Comparison of ENCODE assay signal across 1 cellular context in genomic region chr1:32309960-32310359, GRCh38.
TF ChIP-seq lines count a peak whose summit lies in the region.

No MANE protein-coding gene starts in this region.

TF ChIP-seq in WTC11, 78 proteins besides CTCF, POLR2A, EP300 and RAD21 (continued from another document):
- TF ChIP-seq CDX4 (CRISPR knock-in tag; IDR thresholded peaks at IDR 0.05; ENCODE audit: borderline replicate concordance): no peak
- TF ChIP-seq ZNF512 (CRISPR knock-in tag; IDR thresholded peaks at IDR 0.05; ENCODE audit: borderline replicate concordance): no peak
- TF ChIP-seq GTF2I (CRISPR knock-in tag; conservative IDR thresholded peaks at IDR 0.05): no peak
- no peak for TF ChIP-seq ELF4 (CRISPR knock-in tag; IDR thresholded peaks at IDR 0.05; ENCODE audit: low read depth)
- TF ChIP-seq ZBTB21 (CRISPR knock-in tag; IDR thresholded peaks at IDR 0.05; ENCODE audit: borderline replicate concordance): no peak
- no peak for TF ChIP-seq SMAD3 (CRISPR knock-in tag; IDR thresholded peaks at IDR 0.05; ENCODE audit: borderline replicate concordance)
- no peak for TF ChIP-seq NFE2L1 (CRISPR knock-in tag; IDR thresholded peaks at IDR 0.05)
- TF ChIP-seq ATF6 (CRISPR knock-in tag; IDR thresholded peaks at IDR 0.05): no peak
- TF ChIP-seq CREB1 (CRISPR knock-in tag; IDR thresholded peaks at IDR 0.05): no peak
- TF ChIP-seq FOXK1 (CRISPR knock-in tag; IDR thresholded peaks at IDR 0.05): no peak
- TF ChIP-seq ZNF281 (CRISPR knock-in tag; IDR thresholded peaks at IDR 0.05): no peak
- TF ChIP-seq TEAD1 (CRISPR knock-in tag; IDR thresholded peaks at IDR 0.05): no peak
- no peak for TF ChIP-seq USF1 (CRISPR knock-in tag; IDR thresholded peaks at IDR 0.05)
- no peak for TF ChIP-seq IRF2 (CRISPR knock-in tag; IDR thresholded peaks at IDR 0.05; ENCODE audit: borderline replicate concordance, low read depth)
- TF ChIP-seq GABPB1 (CRISPR knock-in tag; IDR thresholded peaks at IDR 0.05): no peak
